ENCODE assay signal across 27 cellular contexts in genomic region chrX:27660878-27661277, GRCh38.
DNase-seq lines count a peak whose midpoint lies in the region; ATAC-seq, FAIRE-seq and TF ChIP-seq lines count a peak whose summit lies in the region.
"Had no signal": no experiment of that assay in that cellular context is flagged by ENCODE, and none has a peak within 500 bp of the region (broad histone marks: within the 10 kb centered on the region; RNA-seq: fewer than 3 reads in every experiment).

No MANE protein-coding gene starts in this region.

- H3K79me1 ChIP-seq in mesendoderm (ENCODE audit: low read length) = no peaks in the 10 kb centered on the region

- no peak for FAIRE-seq in HepG2 (lab: Jason Lieb, UNC)
- FAIRE-seq: GM18507 had no signal

- H3K79me2 ChIP-seq in DND-41 (ENCODE audit: insufficient read depth, low read length) (no peaks in the 10 kb centered on the region), mesendoderm (ENCODE audit: control insufficient read depth, insufficient read depth, low read length) (no peaks in the 10 kb centered on the region), HepG2 (ENCODE audit: insufficient read depth, low read length) (no peaks in the 10 kb centered on the region)

- POLR2A ChIA-PET in HepG2 (lab: Yijun Ruan, JAX) = no interaction called here

- DNase-seq in DND-41 (no peak), MG63 (peak; percentile 0), WERI-Rb-1 (peak; percentile 8), mesendoderm (peak; percentile 20), HepG2 (ENCODE audit: low spot score) (no peak), anterior cingulate cortex (lab: John Stamatoyannopoulos, UW) (no peak)
- DNase-seq in activated effector memory CD4-positive, alpha-beta T cell treated with anti-CD3 and anti-CD28 coated beads, Interleukin-2, amount 50 U/mL, for 16 hours = no peak
- no peak for DNase-seq in activated naive CD4-positive, alpha-beta T cell treated with anti-CD3 and anti-CD28 coated beads, Interleukin-2, amount 10 ng/mL, durations not matched to agents 7 days and 5 days
- DNase-seq: 8988T; CD4-positive, CD25-positive, alpha-beta regulatory T cell; DMS153; GM23248; HFFc6; Karpas-422; NCI-H1105 treated with DMSO at 0.1 percent for 48 hours; NCI-H146; NCI-H1930; NCI-H2107; NCI-H524; NCI-H748 treated with DMSO at 0.1 percent for 48 hours; NK-92 treated with Interleukin-12 subunit alpha and Interleukin-12 subunit beta, amount 100 ng/mL, for 24 hours; PC-9; SHP77 had no signal

- no peak overlapping the region for H3K27ac Mint-ChIP-seq in activated naive CD4-positive, alpha-beta T cell treated with anti-CD3 and anti-CD28 coated beads, Interleukin-2, amount 10 ng/mL, durations not matched to agents 7 days and 5 days
- H3K27ac Mint-ChIP-seq: CD4-positive, CD25-positive, alpha-beta regulatory T cell; HFFc6 had no signal

- no TSS peak for BruUV-seq in HepG2 (replicated peaks; lab: Mats Ljungman, UMichigan)

- TF ChIP-seq POLR2A in HepG2 (IDR thresholded peaks at IDR 0.05; ENCODE audit: insufficient read depth in 1 of 2, low read depth in 2 of 2, low read length in 2 of 2) = no peak

- H3K27ac ChIP-seq in DND-41 (ENCODE audit: low read length) = peak overlapping the region; percentile 42; the same call in 1 of the 2 replicates
- H3K27ac ChIP-seq in WERI-Rb-1 = no peak overlapping the region
- H3K27ac ChIP-seq in mesendoderm (ENCODE audit: low read depth, low read length) = no peak overlapping the region
- H3K27ac ChIP-seq in HepG2 (ENCODE audit: extremely low read length, insufficient read depth, low read length) = no peak overlapping the region
- H3K27ac ChIP-seq: BLaER1, GM23248, PC-9, RWPE1 had no signal

- H3K4me2 ChIP-seq in DND-41 (ENCODE audit: insufficient read depth, low read length) (no peak overlapping the region; the same call in 1 of the 2 replicates), mesendoderm (ENCODE audit: low read length) (no peak overlapping the region), HepG2 (ENCODE audit: low read depth, low read length) (no peak overlapping the region)
- H3K4me2 ChIP-seq: BLaER1, PC-9 had no signal

- no peaks in the 10 kb centered on the region for H3K4me1 Mint-ChIP-seq in activated naive CD4-positive, alpha-beta T cell treated with anti-CD3 and anti-CD28 coated beads, Interleukin-2, amount 10 ng/mL, durations not matched to agents 7 days and 5 days
- H3K4me1 Mint-ChIP-seq: CD4-positive, CD25-positive, alpha-beta regulatory T cell had no signal

- H4K20me1 ChIP-seq in DND-41 (ENCODE audit: insufficient read depth, low read length) = no peaks in the 10 kb centered on the region
- H4K20me1 ChIP-seq in HepG2 (ENCODE audit: insufficient read depth, low read length) = no peaks in the 10 kb centered on the region
- H4K20me1 ChIP-seq: BLaER1 had no signal

- H3K9me3 ChIP-seq in DND-41 (ENCODE audit: insufficient read depth, low read length, severe bottlenecking) (no peaks in the 10 kb centered on the region), MG63 (no peaks in the 10 kb centered on the region), WERI-Rb-1 (ENCODE audit: severe bottlenecking) (no peaks in the 10 kb centered on the region), HepG2 (ENCODE audit: low read length) (no peaks in the 10 kb centered on the region)
- H3K9me3 ChIP-seq: BLaER1, HAP-1 had no signal

- H3K4me3 ChIP-seq in DND-41 (ENCODE audit: low read depth in 1 of 2, low read length in 2 of 2) (no peak overlapping the region), MG63 (no peak overlapping the region), WERI-Rb-1 (ENCODE audit: low read depth, low read length) (no peak overlapping the region), mesendoderm (ENCODE audit: low read length) (no peak overlapping the region), HepG2 (replicated peaks in 1 of 3; ENCODE audit: insufficient read depth in 1 of 3, low read depth in 2 of 3, low read length in 3 of 3) (no peak overlapping the region)
- H3K4me3 ChIP-seq: BLaER1, GM23248, HAP-1, PC-9 had no signal

- H3K4ac ChIP-seq in mesendoderm (ENCODE audit: low read depth, low read length) = no peak overlapping the region

- no peaks in the 10 kb centered on the region for H3K36me3 ChIP-seq in DND-41 (ENCODE audit: insufficient read depth, low read length)
- H3K36me3 ChIP-seq in MG63 = no peaks in the 10 kb centered on the region
- H3K36me3 ChIP-seq in WERI-Rb-1 = no peaks in the 10 kb centered on the region
- no peaks in the 10 kb centered on the region for H3K36me3 ChIP-seq in mesendoderm (ENCODE audit: control insufficient read depth, insufficient read depth, low read length)
- no peaks in the 10 kb centered on the region for H3K36me3 ChIP-seq in HepG2 (replicated peaks in 1 of 2; ENCODE audit: control insufficient read depth in 1 of 2, insufficient read depth in 2 of 2, low read length in 2 of 2)
- H3K36me3 ChIP-seq: BLaER1, HAP-1 had no signal

- H2BK5ac ChIP-seq in mesendoderm (ENCODE audit: low read length) = no peak overlapping the region

- no peak overlapping the region for H4K8ac ChIP-seq in mesendoderm (ENCODE audit: low read depth, low read length)

- ATAC-seq in DND-41 (ENCODE audit: insufficient read depth, low read depth) = no peak
- no peak for ATAC-seq in HepG2

- H3K18ac ChIP-seq in mesendoderm (ENCODE audit: low read length) = no peak overlapping the region

- no peak overlapping the region for H2BK120ac ChIP-seq in mesendoderm (ENCODE audit: low read depth, low read length)

- in situ Hi-C loops in HepG2 (cut with HindIII; ENCODE audit: extremely low pct_ligation_motif_present, low pct_unique_long_range_greater_than_20kb) = no loop called here

- H3K9ac ChIP-seq in DND-41 (ENCODE audit: low read depth, low read length) (no peak overlapping the region), mesendoderm (ENCODE audit: low read length) (no peak overlapping the region), HepG2 (ENCODE audit: insufficient read depth, low read depth, low read length) (no peak overlapping the region)
- H3K9ac ChIP-seq: BLaER1, GM23248 had no signal

- H3K27me3 ChIP-seq in DND-41 (ENCODE audit: insufficient read depth, low read length, poor library complexity) (no peaks in the 10 kb centered on the region), MG63 (no peaks in the 10 kb centered on the region), WERI-Rb-1 (ENCODE audit: insufficient read depth, low read depth, severe bottlenecking) (no peaks in the 10 kb centered on the region), mesendoderm (ENCODE audit: insufficient read depth, low read length, poor library complexity) (no peaks in the 10 kb centered on the region), HepG2 (ENCODE audit: control insufficient read depth in 1 of 2, insufficient read depth in 2 of 2, low read length in 2 of 2) (no peaks in the 10 kb centered on the region)

- TF ChIP-seq CTCF in DND-41 (IDR thresholded peaks at IDR 0.05; ENCODE audit: borderline replicate concordance, extremely low read depth, low read length, poor library complexity, severe bottlenecking) (no peak), WERI-Rb-1 (IDR thresholded peaks at IDR 0.05; ENCODE audit: low read depth, low read length) (no peak), HepG2 (CRISPR knock-in tag; IDR thresholded peaks at IDR 0.05) (no peak)

- intact Hi-C loops in HepG2 (cut with micrococcal nuclease; ENCODE audit: unreplicated experiment) = no loop called here

- no peak overlapping the region for H2AK5ac ChIP-seq in mesendoderm (ENCODE audit: low read length)

- H4K5ac ChIP-seq in mesendoderm (ENCODE audit: low read length) = no peak overlapping the region

- H3K4me3 Mint-ChIP-seq in activated naive CD4-positive, alpha-beta T cell treated with anti-CD3 and anti-CD28 coated beads, Interleukin-2, amount 10 ng/mL, durations not matched to agents 7 days and 5 days = no peak overlapping the region
- H3K4me3 Mint-ChIP-seq: CD4-positive, CD25-positive, alpha-beta regulatory T cell; HFFc6 had no signal

- no peak overlapping the region for H2BK15ac ChIP-seq in mesendoderm (replicated peaks; ENCODE audit: low read depth)

- no peaks in the 10 kb centered on the region for H3K27me3 Mint-ChIP-seq in activated naive CD4-positive, alpha-beta T cell treated with anti-CD3 and anti-CD28 coated beads, Interleukin-2, amount 10 ng/mL, durations not matched to agents 7 days and 5 days
- H3K27me3 Mint-ChIP-seq: CD4-positive, CD25-positive, alpha-beta regulatory T cell had no signal

- no peaks in the 10 kb centered on the region for H3K36me3 Mint-ChIP-seq in activated naive CD4-positive, alpha-beta T cell treated with anti-CD3 and anti-CD28 coated beads, Interleukin-2, amount 10 ng/mL, durations not matched to agents 7 days and 5 days
- H3K36me3 Mint-ChIP-seq: CD4-positive, CD25-positive, alpha-beta regulatory T cell had no signal

- no peak overlapping the region for H3K56ac ChIP-seq in mesendoderm (ENCODE audit: low read length)

- H3K4me1 ChIP-seq in DND-41 (ENCODE audit: insufficient read depth, low read length) (peaks cover 15% of the 10 kb centered on the region), mesendoderm (ENCODE audit: control insufficient read depth, low read depth, low read length) (no peaks in the 10 kb centered on the region), HepG2 (ENCODE audit: insufficient read depth, low read length) (no peaks in the 10 kb centered on the region)
- H3K4me1 ChIP-seq: BLaER1, HAP-1 had no signal

- no peak for TF ChIP-seq RAD21 in HepG2 (CRISPR knock-in tag; IDR thresholded peaks at IDR 0.05)

- H3K9me3 Mint-ChIP-seq in activated naive CD4-positive, alpha-beta T cell treated with anti-CD3 and anti-CD28 coated beads, Interleukin-2, amount 10 ng/mL, durations not matched to agents 7 days and 5 days = no peaks in the 10 kb centered on the region
- H3K9me3 Mint-ChIP-seq: CD4-positive, CD25-positive, alpha-beta regulatory T cell had no signal

- H2AFZ ChIP-seq in DND-41 (ENCODE audit: low read depth, low read length) (peak overlapping the region; percentile 65), HepG2 (ENCODE audit: low read length) (no peak overlapping the region)
- H2AFZ ChIP-seq: GM23248, PC-9 had no signal

- H3K23ac ChIP-seq in mesendoderm (ENCODE audit: low read length) = no peak overlapping the region

- CTCF ChIA-PET in HepG2 (lab: Yijun Ruan, JAX; ENCODE audit: low intra/inter-chr PET ratio, low total read pairs) = no interaction called here
- CTCF ChIA-PET in activated naive CD4-positive, alpha-beta T cell treated with anti-CD3 and anti-CD28 coated beads, Interleukin-2, amount 10 ng/mL, durations not matched to agents 7 days and 5 days (lab: Charles Lee) = no interaction called here

- TF ChIP-seq EP300 in HepG2 (IDR thresholded peaks at IDR 0.05; ENCODE audit: low read depth in 2 of 2, low read length in 2 of 2) = no peak
- TF ChIP-seq EP300 in HepG2 (CRISPR knock-in tag; IDR thresholded peaks at IDR 0.05; ENCODE audit: borderline replicate concordance) = no peak

Comparison
In these comparisons a context has a peak if more than half of its experiments do, and no peak if none do; other contexts are left out.
1. DNase-seq: peak in MG63 (single experiment), WERI-Rb-1 (single experiment) and mesendoderm (single experiment); none in DND-41 (single experiment), HepG2 (single experiment), activated effector memory CD4-positive, alpha-beta T cell treated with anti-CD3 and anti-CD28 coated beads, Interleukin-2, amount 50 U/mL, for 16 hours (single experiment), activated naive CD4-positive, alpha-beta T cell treated with anti-CD3 and anti-CD28 coated beads, Interleukin-2, amount 10 ng/mL, durations not matched to agents 7 days and 5 days (single experiment) and anterior cingulate cortex (0 of 58).